In genomic region chr13:114151031-114151430, GRCh38 we compare ENCODE assay signal across 14 cellular contexts.
DNase-seq lines count a peak whose midpoint lies in the region; ATAC-seq and FAIRE-seq lines count a peak whose summit lies in the region.
"Had no signal": no experiment of that assay in that cellular context is flagged by ENCODE, and none has a peak within 500 bp of the region (broad histone marks: within the 10 kb centered on the region; RNA-seq: fewer than 3 reads in every experiment).

No MANE protein-coding gene starts in this region.

- no peak for DNase-seq in activated naive CD4-positive, alpha-beta T cell treated with anti-CD3 and anti-CD28 coated beads, Interleukin-2, amount 50 U/mL, for 16 hours
- DNase-seq in T-helper 2 cell treated with Interferon-gamma antibody and Interleukin-4, amounts not matched to agents 5 μg/mL and 100 μg/mL, for 36 hours (ENCODE audit: low spot score), result no peak
- DNase-seq in urothelium cell line (ENCODE audit: low spot score), result no peak
- DNase-seq: BE2C, dermis blood vessel endothelial cell, KBM-7, NCI-H82, SJCRH30 had no signal

- peak overlapping the region; percentile 89 for H3K27ac Mint-ChIP-seq in activated naive CD4-positive, alpha-beta T cell treated with anti-CD3 and anti-CD28 coated beads, Interleukin-2, amount 50 U/mL, for 24 hours
- peak overlapping the region; percentile 73 for H3K27ac Mint-ChIP-seq in T-helper 2 cell treated with Interferon-gamma antibody and Interleukin-4, amounts not matched to agents 5 μg/mL and 100 μg/mL, for 36 hours

- peak overlapping the region; percentile 24 for H3K27ac ChIP-seq in layer of hippocampus (ENCODE audit: low read depth, low read length)
- H3K27ac ChIP-seq: SJCRH30 had no signal

- peaks cover 9% of the 10 kb centered on the region for H3K9me3 Mint-ChIP-seq in activated naive CD4-positive, alpha-beta T cell treated with anti-CD3 and anti-CD28 coated beads, Interleukin-2, amount 50 U/mL, for 24 hours
- H3K9me3 Mint-ChIP-seq in T-helper 2 cell treated with Interferon-gamma antibody and Interleukin-4, amounts not matched to agents 5 μg/mL and 100 μg/mL, for 36 hours, result peaks cover 6% of the 10 kb centered on the region

- peaks cover 80% of the 10 kb centered on the region for H3K4me1 Mint-ChIP-seq in activated naive CD4-positive, alpha-beta T cell treated with anti-CD3 and anti-CD28 coated beads, Interleukin-2, amount 50 U/mL, for 24 hours
- H3K4me1 Mint-ChIP-seq in T-helper 2 cell treated with Interferon-gamma antibody and Interleukin-4, amounts not matched to agents 5 μg/mL and 100 μg/mL, for 36 hours (ENCODE audit: low read depth), result peaks cover 68% of the 10 kb centered on the region

- ATAC-seq in GM19328 (IDR thresholded peaks at IDR 0.05; ENCODE audit: unreplicated experiment) (no peak), GM18858 (IDR thresholded peaks at IDR 0.05; ENCODE audit: unreplicated experiment) (no peak), HG02588 (IDR thresholded peaks at IDR 0.05; ENCODE audit: unreplicated experiment) (no peak)

- peaks cover 6% of the 10 kb centered on the region for H3K36me3 Mint-ChIP-seq in activated naive CD4-positive, alpha-beta T cell treated with anti-CD3 and anti-CD28 coated beads, Interleukin-2, amount 50 U/mL, for 24 hours
- peaks cover 12% of the 10 kb centered on the region for H3K36me3 Mint-ChIP-seq in T-helper 2 cell treated with Interferon-gamma antibody and Interleukin-4, amounts not matched to agents 5 μg/mL and 100 μg/mL, for 36 hours (ENCODE audit: low read depth)

- no peaks in the 10 kb centered on the region for H3K27me3 Mint-ChIP-seq in activated naive CD4-positive, alpha-beta T cell treated with anti-CD3 and anti-CD28 coated beads, Interleukin-2, amount 50 U/mL, for 24 hours
- H3K27me3 Mint-ChIP-seq in T-helper 2 cell treated with Interferon-gamma antibody and Interleukin-4, amounts not matched to agents 5 μg/mL and 100 μg/mL, for 36 hours (ENCODE audit: low read depth), result peaks cover 20% of the 10 kb centered on the region

- peak overlapping the region; percentile 54 for H3K4me3 Mint-ChIP-seq in activated naive CD4-positive, alpha-beta T cell treated with anti-CD3 and anti-CD28 coated beads, Interleukin-2, amount 50 U/mL, for 24 hours
- H3K4me3 Mint-ChIP-seq in T-helper 2 cell treated with Interferon-gamma antibody and Interleukin-4, amounts not matched to agents 5 μg/mL and 100 μg/mL, for 36 hours, result peak overlapping the region; percentile 59

- FAIRE-seq in urothelium cell line (lab: Jason Lieb, UNC), result peak; percentile 37
- FAIRE-seq: GM18507 had no signal

- H3K27me3 ChIP-seq in layer of hippocampus (ENCODE audit: control insufficient read depth, insufficient read depth, low read length), result no peaks in the 10 kb centered on the region
- H3K27me3 ChIP-seq: BE2C, SJCRH30 had no signal
